8 cellular contexts compared by ENCODE assay signal in genomic region chr7:98106647-98107312, GRCh38. TPM values are rescaled to one million over a fixed set of nuclear protein-coding genes. Genes with fewer than 3 reads are reported as not detected.
DNase-seq lines count a peak whose midpoint lies in the region; ATAC-seq and TF ChIP-seq lines count a peak whose summit lies in the region.

Gene LMTK2, plus strand, starts transcription at chr7:98106862. Its CDS starts 316 bp downstream, at chr7:98107178.

- 0 to 1% methylated on average over 69 to 70 of the region's 75 CpGs for WGBS in GM23248 (ENCODE audit: low coverage in 1 of 2, low lambda C conversion rate in 2 of 2, missing lambda C conversion rate in 2 of 2), 2 experiments

- peak within 1 kb of the TSS; percentile 88 for H2AFZ ChIP-seq in GM23248

- in situ Hi-C loops in GM23248 (cut with MboI) = no loop called here

- H3K4me1 Mint-ChIP-seq in activated T-helper 17 cell treated with anti-CD3 and anti-CD28 coated beads, Interleukin-2, amount 50 U/mL, for 72 hours = peaks cover 16% of the 10 kb centered on the region
- H3K4me1 Mint-ChIP-seq in natural killer cell treated with Interleukin-12 subunit alpha and Interleukin-12 subunit beta and Interleukin-15 and Interleukin-18, amount 100 ng/mL, for 72 hours (ENCODE audit: low read depth in 2 of 2) = peaks cover 16 to 18% of the 10 kb centered on the region in 2 donors

- peak within 1 kb of the TSS; percentile 90 for H3K4me2 ChIP-seq in GM23248 (ENCODE audit: unreplicated experiment)

- H4K20me1 ChIP-seq in GM23248 (ENCODE audit: insufficient read depth) = no peaks in the 10 kb centered on the region

- peak within 1 kb of the TSS; percentile 85 for H3K4me3 Mint-ChIP-seq in activated T-helper 17 cell treated with anti-CD3 and anti-CD28 coated beads, Interleukin-2, amount 50 U/mL, for 72 hours
- H3K4me3 Mint-ChIP-seq in natural killer cell treated with Interleukin-12 subunit alpha and Interleukin-12 subunit beta and Interleukin-15 and Interleukin-18, amount 100 ng/mL, for 72 hours = peak within 1 kb of the TSS; percentile 94

- POLR2A ChIA-PET in RWPE1 (lab: Yijun Ruan, JAX; ENCODE audit: low non-redundant PET) = interaction anchor here (0.7 kb wide), 1 partner anchor 14 kb away, joined by 3 read pairs; no protein-coding TSS in a partner anchor

- DNase-seq in EL (peak; percentile 87), GM23248 (peak; percentile 97), LHCN-M2 (ENCODE audit: low read depth) (peak; percentile 89), RWPE1 (ENCODE audit: low spot score) (peak; percentile 98), fibroblast of mammary gland (ENCODE audit: low read depth) (peak; percentile 81)
- DNase-seq in natural killer cell treated with Interleukin-12 subunit alpha and Interleukin-12 subunit beta and Interleukin-15 and Interleukin-18, amount 100 ng/mL, for 72 hours (ENCODE audit: low spot score) = peak; percentile 94
- peak; percentile 97 for DNase-seq in stimulated activated naive CD8-positive, alpha-beta T cell treated with anti-CD3 and anti-CD28 coated beads, Interleukin-15, Interleukin-2, amounts not matched to agents 100 U/mL and 50 U/mL, for 24 hours

- peak; percentile 99 for ATAC-seq in activated T-helper 17 cell treated with anti-CD3 and anti-CD28 coated beads, Interleukin-2, amount 50 U/mL, for 72 hours (replicated peaks)
- peak; percentile 100 for ATAC-seq in natural killer cell treated with Interleukin-12 subunit alpha and Interleukin-12 subunit beta and Interleukin-15 and Interleukin-18, amount 100 ng/mL, for 72 hours
- ATAC-seq in stimulated activated naive CD8-positive, alpha-beta T cell treated with anti-CD3 and anti-CD28 coated beads, Interleukin-15, Interleukin-2, amounts not matched to agents 100 U/mL and 50 U/mL, for 24 hours = peak; percentile 99

- no peaks in the 10 kb centered on the region for H3K27me3 ChIP-seq in GM23248 (replicated peaks; ENCODE audit: insufficient read depth)

- H3K4me1 ChIP-seq in GM23248 (ENCODE audit: insufficient read depth) = peaks cover 10% of the 10 kb centered on the region; the same call in 1 of the 2 replicates

- peaks cover 48% of the 10 kb centered on the region for H3K79me2 ChIP-seq in GM23248 (ENCODE audit: insufficient read depth)

- H3K9me3 Mint-ChIP-seq in activated T-helper 17 cell treated with anti-CD3 and anti-CD28 coated beads, Interleukin-2, amount 50 U/mL, for 72 hours = peaks cover 3% of the 10 kb centered on the region
- H3K9me3 Mint-ChIP-seq in natural killer cell treated with Interleukin-12 subunit alpha and Interleukin-12 subunit beta and Interleukin-15 and Interleukin-18, amount 100 ng/mL, for 72 hours = no peaks in the 10 kb centered on the region

- TF ChIP-seq CTCF in RWPE1 (conservative IDR thresholded peaks at IDR 0.05; ENCODE audit: low read depth) = peak; percentile 99
- TF ChIP-seq CTCF in fibroblast of mammary gland (conservative IDR thresholded peaks at IDR 0.05; ENCODE audit: control insufficient read depth, insufficient read depth, low read depth, low read length) = peak; percentile 76

- CTCF ChIA-PET in RWPE1 (lab: Yijun Ruan, JAX) = interaction anchor here (0.7 to 1.6 kb wide), 8 partner anchors 11 to 675 kb away, joined by 3 to 16 read pairs (median 4); no protein-coding TSS in a partner anchor

- no peaks in the 10 kb centered on the region for H3K9me2 ChIP-seq in GM23248 (ENCODE audit: insufficient read depth)

- H3K27me3 Mint-ChIP-seq in activated T-helper 17 cell treated with anti-CD3 and anti-CD28 coated beads, Interleukin-2, amount 50 U/mL, for 72 hours = peaks cover 10% of the 10 kb centered on the region
- peaks cover 0 to 2% of the 10 kb centered on the region in 2 donors for H3K27me3 Mint-ChIP-seq in natural killer cell treated with Interleukin-12 subunit alpha and Interleukin-12 subunit beta and Interleukin-15 and Interleukin-18, amount 100 ng/mL, for 72 hours

- H3K36me3 Mint-ChIP-seq in activated T-helper 17 cell treated with anti-CD3 and anti-CD28 coated beads, Interleukin-2, amount 50 U/mL, for 72 hours (ENCODE audit: low read depth) = no peaks in the 10 kb centered on the region
- peaks cover 9% of the 10 kb centered on the region for H3K36me3 Mint-ChIP-seq in natural killer cell treated with Interleukin-12 subunit alpha and Interleukin-12 subunit beta and Interleukin-15 and Interleukin-18, amount 100 ng/mL, for 72 hours

- H3F3A ChIP-seq in GM23248 (ENCODE audit: insufficient read depth) = no peaks in the 10 kb centered on the region

- H3K27ac ChIP-seq in GM23248 (peak within 1 kb of the TSS; percentile 67), RWPE1 (peak within 1 kb of the TSS; percentile 65)

- H3K36me3 ChIP-seq in GM23248 (ENCODE audit: low read depth) = no peaks in the 10 kb centered on the region

- H3K9ac ChIP-seq in GM23248 = peak within 1 kb of the TSS; percentile 85

- no peaks in the 10 kb centered on the region for H3K9me3 ChIP-seq in GM23248 (ENCODE audit: low read depth)

- H3K4me3 ChIP-seq in GM23248 (peak within 1 kb of the TSS; percentile 85), fibroblast of mammary gland (ENCODE audit: control insufficient read depth, low read depth, low read length) (peak within 1 kb of the TSS; percentile 67)

- peak within 1 kb of the TSS; percentile 69 for H3K27ac Mint-ChIP-seq in activated T-helper 17 cell treated with anti-CD3 and anti-CD28 coated beads, Interleukin-2, amount 50 U/mL, for 72 hours
- peak within 1 kb of the TSS; percentile 72 to 85 for H3K27ac Mint-ChIP-seq in natural killer cell treated with Interleukin-12 subunit alpha and Interleukin-12 subunit beta and Interleukin-15 and Interleukin-18, amount 100 ng/mL, for 72 hours

RNA-seq across cellular contexts. Expression of gene LMTK2, which starts in this region (rescaled TPM):
- total RNA-seq in GM23248 (2014; rRNA removed; shearing (Covaris generic)) = 4.6 and 6.4 TPM in 2 replicates
- polyA plus RNA-seq in GM23248 (2016; fragmentation: Nextera tagmentation; extraction: Ambion mirVana) = 2.1 and 2.3 TPM in 2 replicates
- total RNA-seq in LHCN-M2 (2014; rRNA removed) = 8.3 and 11.1 TPM in 2 replicates
- polyA plus RNA-seq in LHCN-M2 (2012) = 2.1 TPM
- 10 to 100 TPM in 1 of 2 donors, 1 to 10 TPM in 1; 8.6 to 15.8 TPM for total RNA-seq in activated T-helper 17 cell treated with anti-CD3 and anti-CD28 coated beads, Interleukin-2, amount 50 U/mL, for 72 hours
- total RNA-seq in natural killer cell treated with Interleukin-12 subunit alpha and Interleukin-12 subunit beta and Interleukin-15 and Interleukin-18, amount 100 ng/mL, for 72 hours = 10 to 100 TPM; 26.7 to 31.0 TPM

Comparison
In these comparisons a context has a peak if more than half of its experiments do, and no peak if none do; other contexts are left out.
1. Peak in every context shown above with its lines: DNase-seq, ATAC-seq, H3K4me3 ChIP-seq and H3K27ac ChIP-seq.